In the genomic region with DNA sequence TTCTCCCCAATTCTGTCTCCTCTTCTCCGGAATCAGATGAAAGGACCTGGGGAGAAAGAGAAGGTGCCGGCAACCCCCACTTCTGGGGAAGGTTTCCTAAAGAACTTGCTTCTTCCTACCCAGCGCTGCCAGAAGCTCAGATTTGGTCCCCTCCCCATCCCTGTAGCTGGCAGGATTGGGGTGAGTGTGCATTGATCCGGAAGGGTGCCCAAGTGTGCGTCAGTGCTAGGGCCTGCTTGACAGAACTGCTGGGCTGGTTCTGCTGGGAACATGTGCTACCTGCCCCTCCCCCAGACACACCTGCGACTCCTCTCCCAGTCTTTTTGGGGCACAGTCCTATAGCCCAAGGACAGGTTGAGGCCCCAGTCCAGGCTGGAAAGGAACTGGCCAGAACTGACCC, we compare ENCODE assay signal across 17 cellular contexts. TPM values are rescaled to one million over a fixed set of nuclear protein-coding genes. Genes with fewer than 3 reads are reported as not detected.
DNase-seq lines count a peak whose midpoint lies in the region; ATAC-seq and TF ChIP-seq lines count a peak whose summit lies in the region.
"Had no signal": no experiment of that assay in that cellular context is flagged by ENCODE, and none has a peak within 500 bp of the region (broad histone marks: within the 10 kb centered on the region; RNA-seq: fewer than 3 reads in every experiment).

No MANE protein-coding gene starts in this region.

- peaks cover 24% of the 10 kb centered on the region for H3K36me3 Mint-ChIP-seq in MCF 10A (ENCODE audit: insufficient read depth, unreplicated experiment)
- H3K36me3 Mint-ChIP-seq in activated T-cell treated with anti-CD3 and anti-CD28 coated beads, Interleukin-2, amount 50 U/mL, for 24 hours (ENCODE audit: low read depth) = peaks cover 5% of the 10 kb centered on the region
- H3K36me3 Mint-ChIP-seq in activated CD4-positive, alpha-beta T cell treated with anti-CD3 and anti-CD28 coated beads for 36 hours (ENCODE audit: low read depth) = no peaks in the 10 kb centered on the region
- H3K36me3 Mint-ChIP-seq: natural killer cell had no signal

- H3K27ac ChIP-seq in breast epithelium (no peak overlapping the region), osteoblast (ENCODE audit: low read depth, low read length) (peak overlapping the region; percentile 96), heart left ventricle (peak overlapping the region in 2 of 12 donors; percentile 24 to 94)
- H3K27ac ChIP-seq: HL-60 had no signal

- TF ChIP-seq CTCF in MCF 10A (IDR thresholded peaks at IDR 0.05; ENCODE audit: unreplicated experiment) (no peak), breast epithelium (IDR thresholded peaks at IDR 0.05) (no peak), fibroblast of the aortic adventitia (IDR thresholded peaks at IDR 0.05; ENCODE audit: insufficient read depth, low read length) (no peak), osteoblast (IDR thresholded peaks at IDR 0.05; ENCODE audit: extremely low read depth, low read depth, low read length) (no peak), heart left ventricle (IDR thresholded peaks at IDR 0.05) (no peak)

- intact Hi-C loops in MCF 10A (cut with micrococcal nuclease) (no loop called here), breast epithelium (cut with DNase I; ENCODE audit: low total_unique reads) (loop anchor here (10.0 kb wide), 1 partner anchor 893 kb away; no protein-coding TSS in a partner anchor), heart left ventricle (cut with DNase I) (loop anchor here in 1 of 10 donors (5.0 kb wide), 1 partner anchor 60 kb away; no protein-coding TSS in a partner anchor)
- intact Hi-C loops in activated CD4-positive, alpha-beta T cell treated with anti-CD3 and anti-CD28 coated beads for 36 hours (cut with DNase I, micrococcal nuclease) = no loop called here

- H3K27me3 ChIP-seq in breast epithelium = no peaks in the 10 kb centered on the region
- H3K27me3 ChIP-seq in osteoblast (ENCODE audit: insufficient read depth, low read length) = no peaks in the 10 kb centered on the region
- H3K27me3 ChIP-seq in heart left ventricle = no peaks in the 10 kb centered on the region
- H3K27me3 ChIP-seq: right lobe of liver, tibial nerve had no signal

- no peak overlapping the region for H2AFZ ChIP-seq in osteoblast (ENCODE audit: low read length)

- DNase-seq in MCF 10A (ENCODE audit: unreplicated experiment) (no peak), breast epithelium (ENCODE audit: low spot score in 2 of 2) (no peak), fibroblast of the aortic adventitia (ENCODE audit: low read depth) (no peak), osteoblast (ENCODE audit: insufficient read length, low spot score, missing footprints) (no peak), heart left ventricle (no peak)
- DNase-seq in activated T-cell treated with anti-CD3 and anti-CD28 coated beads, Interleukin-2, amount 50 U/mL, for 24 hours = no peak
- DNase-seq in activated CD4-positive, alpha-beta T cell treated with anti-CD3 and anti-CD28 coated beads for 36 hours = no peak
- DNase-seq: activated CD4-positive, alpha-beta T cell treated with anti-CD3 and anti-CD28 coated beads, Interleukin-2, amount 50 U/mL, for 4 hours; activated gamma-delta T cell treated with Interleukin-2 at 50 U/mL for 16 hours; DND-41; natural killer cell had no signal

- no TSS peak for BruUV-seq in MCF 10A (replicated peaks; lab: Mats Ljungman, UMichigan)

- peak overlapping the region; percentile 98 for H3K4me2 ChIP-seq in osteoblast (ENCODE audit: insufficient read depth, low read length)

- H3K36me3 ChIP-seq in breast epithelium (no peaks in the 10 kb centered on the region), osteoblast (ENCODE audit: insufficient read depth, low read length) (peaks cover 5% of the 10 kb centered on the region), heart left ventricle (no peaks in the 10 kb centered on the region)
- H3K36me3 ChIP-seq: tibial nerve had no signal

- H3K4me3 ChIP-seq in breast epithelium = no peak overlapping the region
- H3K4me3 ChIP-seq in fibroblast of the aortic adventitia (ENCODE audit: low read depth, low read length) = peak overlapping the region; percentile 97
- no peak overlapping the region for H3K4me3 ChIP-seq in osteoblast (ENCODE audit: insufficient read depth, low read length)
- H3K4me3 ChIP-seq in heart left ventricle = peak overlapping the region in 3 of 12 donors; percentile 74 to 93 (median 77)

- ATAC-seq in activated CD4-positive, alpha-beta T cell treated with anti-CD3 and anti-CD28 coated beads for 36 hours = no peak
- ATAC-seq in GM19397 (IDR thresholded peaks at IDR 0.05; ENCODE audit: unreplicated experiment) (no peak), heart left ventricle (no peak)
- ATAC-seq: natural killer cell had no signal

- peak overlapping the region; percentile 75 for H3K27ac Mint-ChIP-seq in MCF 10A (ENCODE audit: low read depth, unreplicated experiment)
- H3K27ac Mint-ChIP-seq in activated T-cell treated with anti-CD3 and anti-CD28 coated beads, Interleukin-2, amount 50 U/mL, for 24 hours = no peak overlapping the region
- H3K27ac Mint-ChIP-seq in activated CD4-positive, alpha-beta T cell treated with anti-CD3 and anti-CD28 coated beads for 36 hours = no peak overlapping the region
- H3K27ac Mint-ChIP-seq: T-helper 1 cell treated with Interleukin-12 subunit alpha and Interleukin-12 subunit beta and Interleukin-4 antibody, amounts not matched to agents 30 μg/mL and 1 μg/mL, for 36 hours had no signal

- H3K4me1 Mint-ChIP-seq in MCF 10A (ENCODE audit: insufficient read depth, unreplicated experiment) = peaks cover 21% of the 10 kb centered on the region
- peaks cover 22% of the 10 kb centered on the region for H3K4me1 Mint-ChIP-seq in activated T-cell treated with anti-CD3 and anti-CD28 coated beads, Interleukin-2, amount 50 U/mL, for 24 hours (ENCODE audit: low read depth)
- H3K4me1 Mint-ChIP-seq in activated CD4-positive, alpha-beta T cell treated with anti-CD3 and anti-CD28 coated beads for 36 hours = peaks cover 15% of the 10 kb centered on the region

- TF ChIP-seq POLR2A in breast epithelium (IDR thresholded peaks at IDR 0.05) (no peak), heart left ventricle (IDR thresholded peaks at IDR 0.05) (no peak)

- H3K9me3 ChIP-seq in breast epithelium = no peaks in the 10 kb centered on the region
- H3K9me3 ChIP-seq in osteoblast (ENCODE audit: low read depth, low read length) = no peaks in the 10 kb centered on the region
- H3K9me3 ChIP-seq in heart left ventricle = no peaks in the 10 kb centered on the region
- H3K9me3 ChIP-seq: right lobe of liver, tibial nerve had no signal

- H3K79me2 ChIP-seq in osteoblast (ENCODE audit: insufficient read depth, low read length) = peaks cover 41% of the 10 kb centered on the region

- no peaks in the 10 kb centered on the region for H3K9me3 Mint-ChIP-seq in MCF 10A (ENCODE audit: unreplicated experiment)
- no peaks in the 10 kb centered on the region for H3K9me3 Mint-ChIP-seq in activated T-cell treated with anti-CD3 and anti-CD28 coated beads, Interleukin-2, amount 50 U/mL, for 24 hours
- no peaks in the 10 kb centered on the region for H3K9me3 Mint-ChIP-seq in activated CD4-positive, alpha-beta T cell treated with anti-CD3 and anti-CD28 coated beads for 36 hours (ENCODE audit: low read depth)
- H3K9me3 Mint-ChIP-seq: central memory CD8-positive, alpha-beta T cell; natural killer cell; T-helper 1 cell treated with Interleukin-12 subunit alpha and Interleukin-12 subunit beta and Interleukin-4 antibody, amounts not matched to agents 30 μg/mL and 1 μg/mL, for 36 hours had no signal

- CTCF ChIA-PET in MCF 10A (lab: Yijun Ruan, JAX) = interaction anchor here (1.1 to 15.1 kb wide), 4 partner anchors 8 to 80 kb away, joined by 3 to 374 read pairs (median 24); a partner anchor contains a TSS
- CTCF ChIA-PET in activated CD4-positive, alpha-beta T cell treated with anti-CD3 and anti-CD28 coated beads for 36 hours (lab: Charles Lee) = interaction anchor here (1.1 to 11.6 kb wide), 4 partner anchors 9 to 81 kb away, joined by 3 to 240 read pairs (median 11); a partner anchor contains a TSS

- WGBS in heart left ventricle, 4 donors = 92 to 95% (median 92%) methylated on average over 6 of the region's 6 CpGs

- POLR2A ChIA-PET in MCF 10A (lab: Yijun Ruan, JAX) = interaction anchor here (0.8 to 23.4 kb wide), 13 partner anchors 9 to 400 kb away, joined by 3 to 654 read pairs (median 86); a partner anchor contains a TSS
- POLR2A ChIA-PET in activated CD4-positive, alpha-beta T cell treated with anti-CD3 and anti-CD28 coated beads for 36 hours (lab: Charles Lee) = no interaction called here

- peak overlapping the region; percentile 18 for H3K4me3 Mint-ChIP-seq in MCF 10A (ENCODE audit: unreplicated experiment)
- no peak overlapping the region for H3K4me3 Mint-ChIP-seq in activated T-cell treated with anti-CD3 and anti-CD28 coated beads, Interleukin-2, amount 50 U/mL, for 24 hours
- no peak overlapping the region for H3K4me3 Mint-ChIP-seq in activated CD4-positive, alpha-beta T cell treated with anti-CD3 and anti-CD28 coated beads for 36 hours
- H3K4me3 Mint-ChIP-seq: central memory CD8-positive, alpha-beta T cell; T-helper 1 cell treated with Interleukin-12 subunit alpha and Interleukin-12 subunit beta and Interleukin-4 antibody, amounts not matched to agents 30 μg/mL and 1 μg/mL, for 36 hours had no signal

- H4K20me1 ChIP-seq in osteoblast (ENCODE audit: insufficient read depth, low read length) = peaks cover 7% of the 10 kb centered on the region

- H3K27me3 Mint-ChIP-seq in MCF 10A (ENCODE audit: insufficient read depth, unreplicated experiment) = no peaks in the 10 kb centered on the region
- no peaks in the 10 kb centered on the region for H3K27me3 Mint-ChIP-seq in activated T-cell treated with anti-CD3 and anti-CD28 coated beads, Interleukin-2, amount 50 U/mL, for 24 hours
- no peaks in the 10 kb centered on the region for H3K27me3 Mint-ChIP-seq in activated CD4-positive, alpha-beta T cell treated with anti-CD3 and anti-CD28 coated beads for 36 hours
- H3K27me3 Mint-ChIP-seq: central memory CD8-positive, alpha-beta T cell had no signal

- H3K4me1 ChIP-seq in breast epithelium = no peaks in the 10 kb centered on the region
- H3K4me1 ChIP-seq in osteoblast (ENCODE audit: insufficient read depth, low read length) = peaks cover 42% of the 10 kb centered on the region
- peaks cover 0 to 33% (median 18%) of the 10 kb centered on the region in 12 donors for H3K4me1 ChIP-seq in heart left ventricle

RNA-seq across cellular contexts. Expression of a gene that starts 3.3 kb away (rescaled TPM):
- total RNA-seq in MCF 10A (2022) = 33.5 and 38.8 TPM in 2 replicates
- 10 to 100 TPM in 1 of 3 donors, 1 to 10 TPM in 2; 6.1 to 15.4 (median 7.2) TPM for total RNA-seq in breast epithelium
- total RNA-seq in fibroblast of the aortic adventitia (ENCODE audit: low replicate concordance) = 22.2 and 70.8 TPM in 2 replicates
- 12.1 and 18.8 TPM in 2 replicates for total RNA-seq in osteoblast
- total RNA-seq in activated CD4-positive, alpha-beta T cell treated with anti-CD3 and anti-CD28 coated beads for 36 hours = 1 to 10 TPM; 2.0 to 2.3 TPM
- total RNA-seq in heart left ventricle = 10 to 100 TPM in 1 of 9 donors, 1 to 10 TPM in 8; 2.2 to 16.2 (median 4.0) TPM
- polyA plus RNA-seq in heart left ventricle = 1 to 10 TPM; 5.6 to 8.7 TPM
